17 cellular contexts compared by ENCODE assay signal in genomic region chr12:63304844-63305243, GRCh38.
DNase-seq lines count a peak whose midpoint lies in the region; ATAC-seq and TF ChIP-seq lines count a peak whose summit lies in the region.
"Had no signal": no experiment of that assay in that cellular context is flagged by ENCODE, and none has a peak within 500 bp of the region (broad histone marks: within the 10 kb centered on the region; RNA-seq: fewer than 3 reads in every experiment).

No MANE protein-coding gene starts in this region.

- no peak overlapping the region for H3K4me3 Mint-ChIP-seq in Calu3 (ENCODE audit: low read depth, unreplicated experiment)
- H3K4me3 Mint-ChIP-seq: brain had no signal

- intact Hi-C loops in Calu3 (cut with micrococcal nuclease; ENCODE audit: unreplicated experiment) = no loop called here

- H3K9me3 Mint-ChIP-seq in Calu3 (ENCODE audit: low read depth, unreplicated experiment) = no peaks in the 10 kb centered on the region

- DNase-seq in kidney tubule cell (ENCODE audit: low spot score) (peak; percentile 30), NOMO-1 treated with dmso at 0.1 percent for 144 hours (lab: John Stamatoyannopoulos, UW; ENCODE audit: unreplicated experiment) (no peak), SHP77 (lab: John Stamatoyannopoulos, UW) (no peak), Calu3 (no peak)
- no peak for DNase-seq in activated CD4-positive, alpha-beta T cell treated with anti-CD3 and anti-CD28 coated beads, Interleukin-2, amount 50 U/mL, for 4 hours
- DNase-seq: activated naive CD4-positive, alpha-beta T cell treated with Interleukin-2 at 50 U/mL for 16 hours; NCI-H2029; Peyer's patch; small intestine; stimulated activated naive CD4-positive, alpha-beta T cell treated with Interleukin-2 at 50 U/mL for 16 hours; SW 1271; WERI-Rb-1 had no signal

- no peak for TF ChIP-seq CTCF in Calu3 (IDR thresholded peaks at IDR 0.05; ENCODE audit: unreplicated experiment)

- BruUV-seq in Calu3 (replicated peaks; lab: Mats Ljungman, UMichigan) = no TSS peak

- no peak overlapping the region for H3K27ac Mint-ChIP-seq in Calu3 (ENCODE audit: unreplicated experiment)
- H3K27ac Mint-ChIP-seq: brain had no signal

- ATAC-seq in GM18520 (IDR thresholded peaks at IDR 0.05; ENCODE audit: unreplicated experiment) (peak; percentile 29), GM21619 (IDR thresholded peaks at IDR 0.05; ENCODE audit: unreplicated experiment) (peak; percentile 39), HG03342 (IDR thresholded peaks at IDR 0.05; ENCODE audit: unreplicated experiment) (peak; percentile 43)
- ATAC-seq: left lobe of liver had no signal

- H3K36me3 Mint-ChIP-seq in Calu3 (ENCODE audit: insufficient read depth, unreplicated experiment) = no peaks in the 10 kb centered on the region
- H3K36me3 Mint-ChIP-seq: brain had no signal

- no peaks in the 10 kb centered on the region for H3K27me3 Mint-ChIP-seq in Calu3 (ENCODE audit: unreplicated experiment)
- H3K27me3 Mint-ChIP-seq: brain had no signal

- H3K4me1 Mint-ChIP-seq in Calu3 (ENCODE audit: low read depth, unreplicated experiment) = peaks cover 5% of the 10 kb centered on the region

- CTCF ChIA-PET in Calu3 (lab: Charles Lee) = no interaction called here
